17 cellular contexts compared by ENCODE assay signal in the genomic region with DNA sequence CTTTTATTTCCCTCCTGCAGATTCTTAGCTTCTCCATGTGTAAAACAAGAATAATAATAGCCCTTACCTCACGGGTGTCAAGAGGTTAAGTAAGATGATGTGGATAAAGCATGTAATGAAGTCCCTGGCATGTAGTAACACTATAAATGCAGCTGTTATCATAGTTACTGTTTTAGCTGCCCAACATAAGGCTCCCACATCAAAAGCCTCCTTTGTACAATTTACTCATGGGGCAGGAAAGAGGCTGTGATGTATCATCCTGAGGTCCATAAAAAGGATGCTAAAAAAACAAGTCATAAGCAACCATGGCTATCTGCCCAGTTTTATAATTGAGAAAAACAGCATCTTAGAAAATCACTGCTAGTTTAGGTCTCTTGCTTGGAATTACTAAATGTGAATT.
"Had no signal": no experiment of that assay in that cellular context is flagged by ENCODE, and none has a peak within 500 bp of the region (broad histone marks: within the 10 kb centered on the region; RNA-seq: fewer than 3 reads in every experiment).

No MANE protein-coding gene starts in this region.

- H3K27me3 ChIP-seq: ascending aorta, breast epithelium, gastrocnemius medialis, ovary had no signal

- H3K4me3 ChIP-seq: ascending aorta, breast epithelium, gastrocnemius medialis, heart left ventricle, ovary had no signal

- H3K9me3 ChIP-seq: ascending aorta, breast epithelium, gastrocnemius medialis, heart left ventricle, ovary had no signal

- H3K27ac ChIP-seq: ascending aorta, breast epithelium, gastrocnemius medialis, heart left ventricle, ovary had no signal

- ATAC-seq: activated naive CD8-positive, alpha-beta T cell treated with anti-CD3 and anti-CD28 coated beads, Interleukin-2, amount 50 U/mL, for 24 hours; effector memory CD8-positive, alpha-beta T cell; gastrocnemius medialis; heart left ventricle; left lobe of liver had no signal

- DNase-seq: activated CD4-positive, alpha-beta T cell treated with anti-CD3 and anti-CD28 coated beads, Interleukin-2, amount 10 ng/mL, durations not matched to agents 7 days and 5 days; activated CD4-positive, CD25-positive, alpha-beta regulatory T cell; activated CD8-positive, alpha-beta memory T cell treated with anti-CD3 and anti-CD28 coated beads for 24 hours; activated naive CD4-positive, alpha-beta T cell treated with anti-CD3 and anti-CD28 coated beads for 36 hours; activated naive CD8-positive, alpha-beta T cell treated with anti-CD3 and anti-CD28 coated beads, Interleukin-2, amount 50 U/mL, for 24 hours; cerebellar nuclear complex; dermis blood vessel endothelial cell; effector memory CD8-positive, alpha-beta T cell; gastrocnemius medialis; heart left ventricle; naive B cell; ovary; stimulated activated CD4-positive, alpha-beta T cell treated with anti-CD3 and anti-CD28 coated beads, Interleukin-12 subunit alpha, Interleukin-12 subunit beta, amount 100 ng/mL, for 4 hours; stimulated activated CD4-positive, alpha-beta T cell treated with anti-CD3 and anti-CD28 coated beads, Interleukin-2, amount 100 ng/mL, for 24 hours had no signal

- H3K4me1 ChIP-seq: ascending aorta, breast epithelium, gastrocnemius medialis, heart left ventricle had no signal

- H3K36me3 ChIP-seq: ascending aorta, breast epithelium, gastrocnemius medialis, heart left ventricle, ovary had no signal
